In genomic region chr4:104494822-104495559, GRCh38 we compare ENCODE assay signal across 8 cellular contexts. TPM values are rescaled to one million over a fixed set of nuclear protein-coding genes. Genes with fewer than 3 reads are reported as not detected.
DNase-seq lines count a peak whose midpoint lies in the region; ATAC-seq and TF ChIP-seq lines count a peak whose summit lies in the region.

Gene CXXC4 (minus strand): TSS chr4:104494894. CDS start chr4:104491802, 3,092 bp downstream.

- intact Hi-C loops in A673 (cut with micrococcal nuclease; ENCODE audit: unreplicated experiment), result no loop called here

- H3K4me3 ChIP-seq in A673 (ENCODE audit: low read depth, low read length, poor library complexity, severe bottlenecking), result peak within 1 kb of the TSS; percentile 65
- peak within 1 kb of the TSS; percentile 82 for H3K4me3 ChIP-seq in OCI-LY3 (ENCODE audit: low read length)
- peak within 1 kb of the TSS; percentile 64 for H3K4me3 ChIP-seq in astrocyte of the cerebellum (ENCODE audit: low read depth, low read length)
- H3K4me3 ChIP-seq in iPS DF 6.9 (ENCODE audit: low read length), result peak within 1 kb of the TSS; percentile 65; the same call in 1 of the 2 replicates
- H3K4me3 ChIP-seq in rectal smooth muscle tissue (ENCODE audit: low read length), result peak within 1 kb of the TSS; percentile 80

- in situ Hi-C loops in astrocyte of the cerebellum (cut with HindIII; ENCODE audit: low sequenced_read_pairs), result loop anchor here (5.0 kb wide), 1 partner anchor 78 kb away; no protein-coding TSS in a partner anchor

- POLR2A ChIA-PET in A673 (lab: Charles Lee; ENCODE audit: low non-redundant PET), result no interaction called here

- DNase-seq in A673 (ENCODE audit: low spot score) (peak; percentile 80), HT1080 (ENCODE audit: low read depth) (peak; percentile 70), astrocyte of the cerebellum (ENCODE audit: low read depth) (peak; percentile 46), iPS DF 6.9 (ENCODE audit: low read depth, low spot score) (no peak), NOMO-1 treated with DMSO at 0.1 percent for 48 hours (lab: John Stamatoyannopoulos, UW; ENCODE audit: unreplicated experiment) (no peak)

- H3K9ac ChIP-seq in OCI-LY3 (ENCODE audit: low read length), result peak within 1 kb of the TSS; percentile 68
- H3K9ac ChIP-seq in rectal smooth muscle tissue (ENCODE audit: low read length), result no peak within 1 kb of the TSS

- H3K27me3 ChIP-seq in A673 (replicated peaks; ENCODE audit: insufficient read depth, low read depth, low read length, poor library complexity), result no peaks in the 10 kb centered on the region
- no peaks in the 10 kb centered on the region for H3K27me3 ChIP-seq in OCI-LY3 (ENCODE audit: low read depth, low read length)
- H3K27me3 ChIP-seq in iPS DF 6.9 (ENCODE audit: control insufficient read depth, insufficient read depth, low read length), result no peaks in the 10 kb centered on the region
- H3K27me3 ChIP-seq in rectal smooth muscle tissue (ENCODE audit: control insufficient read depth, insufficient read depth, low read length), result peaks cover 3% of the 10 kb centered on the region

- H3K27ac ChIP-seq in A673 (ENCODE audit: low read depth, low read length, poor library complexity, severe bottlenecking) (peak within 1 kb of the TSS; percentile 72), OCI-LY3 (ENCODE audit: low read length) (peak within 1 kb of the TSS; percentile 42), iPS DF 6.9 (ENCODE audit: low read length) (no peak within 1 kb of the TSS), rectal smooth muscle tissue (ENCODE audit: low read depth, low read length) (peak within 1 kb of the TSS; percentile 78)

- peak within 1 kb of the TSS; percentile 69 for H2AFZ ChIP-seq in OCI-LY3 (ENCODE audit: low read depth, low read length)

- H3K9me3 ChIP-seq in A673 (ENCODE audit: low read depth, low read length, poor library complexity, severe bottlenecking) (no peaks in the 10 kb centered on the region), OCI-LY3 (ENCODE audit: insufficient read depth, low read length) (no peaks in the 10 kb centered on the region), iPS DF 6.9 (ENCODE audit: control insufficient read depth, insufficient read depth, low read length) (no peaks in the 10 kb centered on the region)

- H3K4me2 ChIP-seq in OCI-LY3 (ENCODE audit: low read length), result peak within 1 kb of the TSS; percentile 71

- TF ChIP-seq CTCF in A673 (conservative IDR thresholded peaks at IDR 0.05; ENCODE audit: low read depth, low read length), result no peak
- no peak for TF ChIP-seq CTCF in OCI-LY3 (IDR thresholded peaks at IDR 0.05; ENCODE audit: low read depth, low read length)
- no peak for TF ChIP-seq CTCF in astrocyte of the cerebellum (IDR thresholded peaks at IDR 0.05; ENCODE audit: low read depth, low read length, missing control alignments)

- H3K4me1 ChIP-seq in A673 (ENCODE audit: insufficient read depth, low read length, poor library complexity, severe bottlenecking), result peaks cover 39% of the 10 kb centered on the region
- peaks cover 16% of the 10 kb centered on the region for H3K4me1 ChIP-seq in OCI-LY3 (ENCODE audit: low read length)
- peaks cover 2% of the 10 kb centered on the region; the same call in 1 of the 2 replicates for H3K4me1 ChIP-seq in iPS DF 6.9 (ENCODE audit: control insufficient read depth, insufficient read depth, low read length)
- peaks cover 4% of the 10 kb centered on the region for H3K4me1 ChIP-seq in rectal smooth muscle tissue (ENCODE audit: control insufficient read depth, insufficient read depth, low read length)

- peaks cover 6% of the 10 kb centered on the region for H3K79me2 ChIP-seq in OCI-LY3 (ENCODE audit: low read length)

- CTCF ChIA-PET in A673 (lab: Charles Lee), result no interaction called here

- no CpG with 5 or more reads among the region's 42 CpGs for WGBS in iPS DF 6.9 (ENCODE audit: insufficient coverage, insufficient read length)

- peak; percentile 32 for ATAC-seq in GM18867 (IDR thresholded peaks at IDR 0.05; ENCODE audit: unreplicated experiment)

- H3K36me3 ChIP-seq in A673 (ENCODE audit: insufficient read depth, low read length, poor library complexity, severe bottlenecking) (no peaks in the 10 kb centered on the region), OCI-LY3 (replicated peaks; ENCODE audit: low read depth, low read length) (no peaks in the 10 kb centered on the region), iPS DF 6.9 (ENCODE audit: control insufficient read depth, insufficient read depth, low read length) (no peaks in the 10 kb centered on the region), rectal smooth muscle tissue (ENCODE audit: control insufficient read depth, insufficient read depth, low read length) (no peaks in the 10 kb centered on the region)

- H4K20me1 ChIP-seq in OCI-LY3 (ENCODE audit: insufficient read depth, low read length), result no peaks in the 10 kb centered on the region

- BruUV-seq in A673 (replicated peaks; lab: Mats Ljungman, UMichigan), result TSS peak; percentile 78

RNA-seq across cellular contexts. Expression of gene CXXC4, which starts in this region (rescaled TPM):
- total RNA-seq in A673 (2021), result 1.8 and 2.2 TPM in 2 replicates
- total RNA-seq in HT1080 (2014; rRNA removed; shearing (Covaris generic)), result 1.4 and 1.7 TPM in 2 replicates
- polyA plus RNA-seq in HT1080 (2015; cell fraction: cytosol; rRNA removed), result 0.80 and 1.8 TPM in 2 replicates
- 1.6 TPM in 2 replicates for polyA plus RNA-seq in HT1080 (2015; cell fraction: nucleus; rRNA removed)

Comparison
In these comparisons a context has a peak if more than half of its experiments do, and no peak if none do; other contexts are left out.
1. DNase-seq: peak in A673 (single experiment), HT1080 (single experiment) and astrocyte of the cerebellum (single experiment); none in iPS DF 6.9 (single experiment) and NOMO-1 treated with DMSO at 0.1 percent for 48 hours (single experiment).
2. Peak in every context shown above with its lines, with median percentiles within 50 percentile points of each other: H3K4me3 ChIP-seq.